ENCODE assay signal across 15 cellular contexts in genomic region chr12:99910342-99910741, GRCh38.
DNase-seq lines count a peak whose midpoint lies in the region; ATAC-seq and TF ChIP-seq lines count a peak whose summit lies in the region.
"Had no signal": no experiment of that assay in that cellular context is flagged by ENCODE, and none has a peak within 500 bp of the region (broad histone marks: within the 10 kb centered on the region; RNA-seq: fewer than 3 reads in every experiment).

No MANE protein-coding gene starts in this region.

- no peak for DNase-seq in chondrocyte (ENCODE audit: low spot score)
- no peak for DNase-seq in thoracic aorta (ENCODE audit: low spot score)
- DNase-seq in SK-N-DZ (ENCODE audit: low spot score), result no peak
- no peak for DNase-seq in lower leg skin (ENCODE audit: low spot score in 2 of 2)
- no peak for DNase-seq in NCI-H510A (lab: John Stamatoyannopoulos, UW)
- DNase-seq: activated CD4-positive, alpha-beta T cell treated with anti-CD3 and anti-CD28 coated beads, Interleukin-2, amount 50 U/mL, for 48 hours; activated gamma-delta T cell; GF-D8; natural killer cell; NCI-H1694 had no signal

- no peak for TF ChIP-seq CTCF in chondrocyte (IDR thresholded peaks at IDR 0.05)
- TF ChIP-seq CTCF in thoracic aorta (IDR thresholded peaks at IDR 0.05), result no peak
- TF ChIP-seq CTCF in lower leg skin (IDR thresholded peaks at IDR 0.05), result no peak

- no peak overlapping the region for H3K4me3 Mint-ChIP-seq in chondrocyte (ENCODE audit: unreplicated experiment)
- H3K4me3 Mint-ChIP-seq: natural killer cell had no signal

- TF ChIP-seq POLR2A in lower leg skin (IDR thresholded peaks at IDR 0.05), result no peak

- 60 to 66% methylated on average over 1 of the region's 1 CpG for WGBS in lower leg skin, 2 donors

- H3K4me3 ChIP-seq in thoracic aorta (peak overlapping the region; percentile 63), lower leg skin (ENCODE audit: low read depth, poor library complexity, severe bottlenecking) (no peak overlapping the region)
- H3K4me3 ChIP-seq: heart left ventricle, K562 had no signal

- H3K36me3 Mint-ChIP-seq in chondrocyte (ENCODE audit: low read depth), result no peaks in the 10 kb centered on the region
- H3K36me3 Mint-ChIP-seq: natural killer cell had no signal

- intact Hi-C loops in lower leg skin (cut with DNase I; ENCODE audit: low total_unique reads), result no loop called here

- peaks cover 3% of the 10 kb centered on the region for H3K9me3 Mint-ChIP-seq in chondrocyte (ENCODE audit: low read depth)

- peaks cover 28 to 62% of the 10 kb centered on the region in 2 donors for H3K4me1 ChIP-seq in thoracic aorta (ENCODE audit: control insufficient read depth in 1 of 2, low read depth in 2 of 2)

- H3K27me3 Mint-ChIP-seq in chondrocyte (ENCODE audit: low read depth), result no peaks in the 10 kb centered on the region

- peak; percentile 47 for ATAC-seq in GM19438 (IDR thresholded peaks at IDR 0.05; ENCODE audit: low read depth, unreplicated experiment)
- peak; percentile 41 for ATAC-seq in HG03097 (IDR thresholded peaks at IDR 0.05; ENCODE audit: low FRiP score, unreplicated experiment)
- no peak for ATAC-seq in thoracic aorta (ENCODE audit: insufficient number of reproducible peaks, low FRiP score, low read depth)
- ATAC-seq in GM19351 (IDR thresholded peaks at IDR 0.05; ENCODE audit: unreplicated experiment), result no peak
- ATAC-seq: K562, natural killer cell had no signal

- H3K4me1 Mint-ChIP-seq in chondrocyte (ENCODE audit: low read depth), result peaks cover 67% of the 10 kb centered on the region
- H3K4me1 Mint-ChIP-seq: natural killer cell had no signal

- no peaks in the 10 kb centered on the region for H3K9me3 ChIP-seq in thoracic aorta
- H3K9me3 ChIP-seq: heart left ventricle had no signal

- H3K27ac ChIP-seq in thoracic aorta, result peak overlapping the region; percentile 63 to 77

- no peaks in the 10 kb centered on the region for H3K27me3 ChIP-seq in thoracic aorta (replicated peaks; ENCODE audit: insufficient read depth)
- H3K27me3 ChIP-seq: heart left ventricle had no signal

- H3K27ac Mint-ChIP-seq in chondrocyte (ENCODE audit: unreplicated experiment), result peak overlapping the region; percentile 71
- H3K27ac Mint-ChIP-seq: natural killer cell had no signal

- H3K36me3 ChIP-seq in thoracic aorta, result no peaks in the 10 kb centered on the region
- H3K36me3 ChIP-seq: heart left ventricle had no signal

Comparison
In these comparisons a context has a peak if more than half of its experiments do, and no peak if none do; other contexts are left out.
1. ATAC-seq: peak in GM19438 (single experiment) and HG03097 (single experiment); none in thoracic aorta (single experiment) and GM19351 (single experiment).